1 cellular context compared by ENCODE assay signal in the genomic region with DNA sequence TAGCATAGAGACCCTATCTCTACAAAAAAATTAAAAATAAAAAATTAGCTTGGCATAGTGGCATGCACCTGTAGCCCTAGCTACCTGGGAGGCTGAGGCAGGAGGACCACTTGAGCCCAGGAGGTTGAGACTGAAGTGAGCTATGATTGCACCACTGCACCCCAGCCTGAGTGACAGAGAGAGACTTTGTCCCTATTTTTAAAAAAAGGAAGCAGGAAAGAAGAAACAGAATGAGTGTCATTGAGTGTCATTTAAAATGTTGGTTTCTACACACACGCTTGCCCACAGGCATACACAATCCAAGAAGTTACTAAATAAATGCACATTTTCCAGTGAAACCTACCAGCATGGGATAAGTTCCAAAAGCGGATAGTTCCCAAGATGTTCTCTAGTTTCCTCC.
TF ChIP-seq lines count a peak whose summit lies in the region.

No MANE protein-coding gene starts in this region.

TF ChIP-seq in H1, 55 proteins besides CTCF, POLR2A, EP300 and RAD21:
- TF ChIP-seq SIN3A (conservative IDR thresholded peaks at IDR 0.05 in 1 of 2, IDR thresholded peaks at IDR 0.05 in 1 of 2; ENCODE audit: low read depth in 1 of 2, low read length in 2 of 2) (no peak), BACH1 (IDR thresholded peaks at IDR 0.05; ENCODE audit: low read length) (no peak), SP4 (IDR thresholded peaks at IDR 0.05; ENCODE audit: low read length) (no peak), MAFK (IDR thresholded peaks at IDR 0.05; ENCODE audit: low read depth, low read length) (no peak), RXRA (IDR thresholded peaks at IDR 0.05; ENCODE audit: insufficient read depth, low read depth, low read length) (no peak), JUND (IDR thresholded peaks at IDR 0.05; ENCODE audit: low read length) (no peak), CEBPB (IDR thresholded peaks at IDR 0.05; ENCODE audit: low read depth, low read length) (no peak), TAF1 (IDR thresholded peaks at IDR 0.05; ENCODE audit: low read depth, low read length) (no peak), CBX5 (IDR thresholded peaks at IDR 0.05; ENCODE audit: low read depth, low read length) (no peak), CHD2 (IDR thresholded peaks at IDR 0.05; ENCODE audit: low read length) (no peak), HDAC2 (IDR thresholded peaks at IDR 0.05; ENCODE audit: borderline replicate concordance in 1 of 2, low read depth in 2 of 2, low read length in 2 of 2) (no peak), GTF2F1 (IDR thresholded peaks at IDR 0.05; ENCODE audit: borderline replicate concordance, low read depth, low read length) (no peak)
